In genomic region chr3:184907941-184908649, GRCh38 we compare ENCODE assay signal across 20 cellular contexts.
DNase-seq lines count a peak whose midpoint lies in the region; FAIRE-seq and TF ChIP-seq lines count a peak whose summit lies in the region.
"Had no signal": no experiment of that assay in that cellular context is flagged by ENCODE, and none has a peak within 500 bp of the region (broad histone marks: within the 10 kb centered on the region; RNA-seq: fewer than 3 reads in every experiment).

No MANE protein-coding gene starts in this region.

- H3K4me3 ChIP-seq in left ventricle myocardium inferior, result no peak overlapping the region
- H3K4me3 ChIP-seq in PC-9, result no peak overlapping the region
- H3K4me3 ChIP-seq: BLaER1 treated with 17β-estradiol and CSF1 and Interleukin-3, amounts not matched to agents 10 nM and 100 nM; cardiac muscle cell; gastroesophageal sphincter; skin epidermis had no signal

- POLR2A ChIA-PET in PC-9 (lab: Charles Lee; ENCODE audit: unreplicated experiment), result interaction anchor here (0.6 kb wide), 1 partner anchor 1159 kb away, joined by 5 read pairs; no protein-coding TSS in a partner anchor

- H3K4me3 Mint-ChIP-seq in brain (peak overlapping the region in 1 of 5 experiments; percentile 6), neural crest cell (peak overlapping the region; percentile 1)
- H3K4me3 Mint-ChIP-seq: activated naive CD4-positive, alpha-beta T cell treated with anti-CD3 and anti-CD28 coated beads, Interleukin-2, amount 50 U/mL, for 24 hours; natural killer cell treated with Interleukin-12 subunit alpha and Interleukin-12 subunit beta and Interleukin-15 and Interleukin-18, amount 100 ng/mL, for 72 hours; stimulated activated naive B cell treated with anti-CD40 and anti-IgM and Interleukin-4, amounts not matched to agents 10 μg/mL and 1 μg/mL and 100 μg/mL, for 72 hours had no signal

- FAIRE-seq in RCC 7860 (lab: Jason Lieb, UNC), result no peak

- TF ChIP-seq CTCF in brain (conservative IDR thresholded peaks at IDR 0.05) (no peak), left ventricle myocardium inferior (IDR thresholded peaks at IDR 0.05; ENCODE audit: borderline replicate concordance) (no peak), neural crest cell (conservative IDR thresholded peaks at IDR 0.05) (no peak), PC-9 (conservative IDR thresholded peaks at IDR 0.05) (no peak)

- no TSS peak for BruUV-seq in PC-9 (replicated peaks; lab: Mats Ljungman, UMichigan)

- H3K9me3 ChIP-seq in left ventricle myocardium inferior (replicated peaks), result peaks cover 7% of the 10 kb centered on the region
- H3K9me3 ChIP-seq in PC-9 (ENCODE audit: insufficient read depth, low read depth), result no peaks in the 10 kb centered on the region; the same call in 1 of the 2 replicates
- H3K9me3 ChIP-seq: gastroesophageal sphincter had no signal

- H3K4me1 ChIP-seq in left ventricle myocardium inferior, result no peaks in the 10 kb centered on the region
- no peaks in the 10 kb centered on the region for H3K4me1 ChIP-seq in PC-9 (replicated peaks; ENCODE audit: insufficient read depth)
- H3K4me1 ChIP-seq: BLaER1 treated with 17β-estradiol and CSF1 and Interleukin-3, amounts not matched to agents 10 nM and 100 nM; gastroesophageal sphincter had no signal

- no peak overlapping the region for H3K4me2 ChIP-seq in PC-9
- H3K4me2 ChIP-seq: BLaER1 treated with 17β-estradiol and CSF1 and Interleukin-3, amounts not matched to agents 10 nM and 100 nM had no signal

- H4K20me1 ChIP-seq in PC-9 (ENCODE audit: insufficient read depth), result no peaks in the 10 kb centered on the region

- no peaks in the 10 kb centered on the region for H3K79me2 ChIP-seq in PC-9 (ENCODE audit: low read depth)

- intact Hi-C loops in left ventricle myocardium inferior (cut with micrococcal nuclease), result no loop called here
- intact Hi-C loops in PC-9 (cut with micrococcal nuclease; ENCODE audit: unreplicated experiment), result no loop called here

- H3K27me3 ChIP-seq in left ventricle myocardium inferior (ENCODE audit: low read depth) (no peaks in the 10 kb centered on the region), PC-9 (ENCODE audit: insufficient read depth, low read depth) (no peaks in the 10 kb centered on the region)
- H3K27me3 ChIP-seq: BLaER1 treated with 17β-estradiol and CSF1 and Interleukin-3, amounts not matched to agents 10 nM and 100 nM; cardiac muscle cell; gastroesophageal sphincter had no signal

- peak overlapping the region in 4 of 5 experiments; percentile 16 to 86 (median 78) for H3K27ac Mint-ChIP-seq in brain
- peak overlapping the region; percentile 39 for H3K27ac Mint-ChIP-seq in neural crest cell (ENCODE audit: unreplicated experiment)
- H3K27ac Mint-ChIP-seq: natural killer cell treated with Interleukin-12 subunit alpha and Interleukin-12 subunit beta and Interleukin-15 and Interleukin-18, amount 100 ng/mL, for 72 hours; stimulated activated naive B cell treated with anti-CD40 and anti-IgM and Interleukin-4, amounts not matched to agents 10 μg/mL and 1 μg/mL and 100 μg/mL, for 72 hours had no signal

- H2AFZ ChIP-seq in PC-9, result no peak overlapping the region

- DNase-seq in left ventricle myocardium inferior (peak; percentile 19), neural crest cell (ENCODE audit: low read depth, low spot score) (peak; percentile 26), germinal center (ENCODE audit: low spot score) (no peak), PC-9 (no peak), RCC 7860 (ENCODE audit: low spot score) (no peak)
- DNase-seq in activated CD4-positive, CD25-positive, alpha-beta regulatory T cell (lab: John Stamatoyannopoulos, UW), result no peak
- DNase-seq: activated CD8-positive, alpha-beta memory T cell treated with anti-CD3 and anti-CD28 coated beads, Interleukin-2, amount 50 U/mL, for 48 hours; GOT3; NCI-H1930; NCI-H526 treated with DMSO at 0.1 percent for 48 hours; RPMI8226; stimulated activated naive B cell treated with anti-CD40 and anti-IgM and Interleukin-4, amounts not matched to agents 10 μg/mL and 1 μg/mL and 100 μg/mL, for 72 hours; T-helper 2 cell had no signal

- H3K4me1 Mint-ChIP-seq in brain (peaks cover 39% of the 10 kb centered on the region), neural crest cell (peaks cover 50% of the 10 kb centered on the region)
- H3K4me1 Mint-ChIP-seq: activated naive CD4-positive, alpha-beta T cell treated with anti-CD3 and anti-CD28 coated beads, Interleukin-2, amount 50 U/mL, for 24 hours; stimulated activated naive B cell treated with anti-CD40 and anti-IgM and Interleukin-4, amounts not matched to agents 10 μg/mL and 1 μg/mL and 100 μg/mL, for 72 hours had no signal

- H3K36me3 ChIP-seq in left ventricle myocardium inferior, result peaks cover 44% of the 10 kb centered on the region
- H3K36me3 ChIP-seq in PC-9 (ENCODE audit: low read depth), result no peaks in the 10 kb centered on the region
- H3K36me3 ChIP-seq: cardiac muscle cell had no signal

- CTCF ChIA-PET in PC-9 (lab: Charles Lee), result no interaction called here

- no peaks in the 10 kb centered on the region for H3K9me2 ChIP-seq in PC-9 (ENCODE audit: insufficient read depth)

- H3K36me3 Mint-ChIP-seq in brain (peaks cover 59% of the 10 kb centered on the region), neural crest cell (ENCODE audit: low read depth) (peaks cover 36% of the 10 kb centered on the region)

- H3K9me3 Mint-ChIP-seq in brain (peaks cover 8 to 15% (median 12%) of the 10 kb centered on the region in 5 experiments), neural crest cell (peaks cover 12% of the 10 kb centered on the region)
- H3K9me3 Mint-ChIP-seq: activated naive CD4-positive, alpha-beta T cell treated with anti-CD3 and anti-CD28 coated beads, Interleukin-2, amount 50 U/mL, for 24 hours; natural killer cell treated with Interleukin-12 subunit alpha and Interleukin-12 subunit beta and Interleukin-15 and Interleukin-18, amount 100 ng/mL, for 72 hours had no signal

- no peaks in the 10 kb centered on the region for H3F3A ChIP-seq in PC-9 (ENCODE audit: insufficient read depth, low read depth)

- no peaks in the 10 kb centered on the region for H3K27me3 Mint-ChIP-seq in brain
- H3K27me3 Mint-ChIP-seq in neural crest cell (ENCODE audit: low read depth), result no peaks in the 10 kb centered on the region
- H3K27me3 Mint-ChIP-seq: activated naive CD4-positive, alpha-beta T cell treated with anti-CD3 and anti-CD28 coated beads, Interleukin-2, amount 50 U/mL, for 24 hours; natural killer cell treated with Interleukin-12 subunit alpha and Interleukin-12 subunit beta and Interleukin-15 and Interleukin-18, amount 100 ng/mL, for 72 hours; stimulated activated naive B cell treated with anti-CD40 and anti-IgM and Interleukin-4, amounts not matched to agents 10 μg/mL and 1 μg/mL and 100 μg/mL, for 72 hours had no signal

- H3K27ac ChIP-seq in left ventricle myocardium inferior (replicated peaks) (peak overlapping the region; percentile 36), PC-9 (no peak overlapping the region)
- H3K27ac ChIP-seq: BLaER1 treated with 17β-estradiol and CSF1 and Interleukin-3, amounts not matched to agents 10 nM and 100 nM; cardiac muscle cell had no signal

Comparison
In these comparisons a context has a peak if more than half of its experiments do, and no peak if none do; other contexts are left out.
1. DNase-seq: peak in left ventricle myocardium inferior (single experiment) and neural crest cell (single experiment); none in activated CD4-positive, CD25-positive, alpha-beta regulatory T cell (0 of 4), germinal center (single experiment), PC-9 (0 of 2) and RCC 7860 (single experiment).